In the genomic region with DNA sequence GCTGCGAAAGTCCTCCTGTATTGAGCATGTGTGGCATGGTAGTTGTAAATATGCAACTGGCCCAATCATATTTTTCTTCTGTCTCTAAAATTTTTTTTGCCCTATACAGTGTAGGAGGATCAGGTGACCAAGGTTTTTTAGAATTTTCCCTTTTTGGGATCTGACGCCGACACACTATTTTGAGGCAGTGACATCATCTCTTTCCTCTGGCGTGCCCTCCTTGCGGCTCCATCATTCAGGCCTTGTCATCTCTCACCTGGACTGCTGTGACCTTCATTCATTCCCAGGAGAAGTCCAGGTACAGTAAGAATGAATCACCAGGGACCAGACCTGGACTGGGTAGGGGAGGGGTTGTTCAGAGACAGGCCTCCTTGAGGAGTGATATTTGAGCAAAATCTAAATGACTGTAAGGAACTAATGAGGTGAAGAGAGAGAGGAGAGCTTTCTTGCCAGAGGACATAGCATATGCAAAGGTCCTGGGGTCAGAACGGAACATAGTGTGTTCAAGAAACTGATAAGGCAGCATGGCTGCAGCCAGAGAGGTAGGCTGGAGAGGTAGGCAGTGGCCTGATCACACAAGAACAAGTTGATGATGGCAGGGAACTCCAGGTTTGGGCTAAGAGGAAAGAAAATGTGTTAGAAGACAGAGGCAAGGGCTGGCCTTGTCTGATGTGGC, we compare ENCODE assay signal across 14 cellular contexts. TPM values are rescaled to one million over a fixed set of nuclear protein-coding genes. Genes with fewer than 3 reads are reported as not detected.
DNase-seq lines count a peak whose midpoint lies in the region; ATAC-seq and TF ChIP-seq lines count a peak whose summit lies in the region.
"Had no signal": no experiment of that assay in that cellular context is flagged by ENCODE, and none has a peak within 500 bp of the region (broad histone marks: within the 10 kb centered on the region; RNA-seq: fewer than 3 reads in every experiment).

No MANE protein-coding gene starts in this region.

- no peak overlapping the region for H4K8ac ChIP-seq in IMR-90 (ENCODE audit: low read depth in 2 of 2, low read length in 2 of 2)

- no peaks in the 10 kb centered on the region for H3K36me3 Mint-ChIP-seq in CD8-positive, alpha-beta memory T cell
- H3K36me3 Mint-ChIP-seq: CD14-positive monocyte; CD8-positive, alpha-beta T cell; IgD-negative memory B cell had no signal

- H2AK9ac ChIP-seq in IMR-90 (replicated peaks; ENCODE audit: low read depth, low read length, poor library complexity) = no peak overlapping the region

- H2BK120ac ChIP-seq in IMR-90 (ENCODE audit: low read depth, low read length) = no peak overlapping the region

- no peaks in the 10 kb centered on the region for H3F3A ChIP-seq in GM23248 (ENCODE audit: insufficient read depth)

- H4K20me1 ChIP-seq in IMR-90 (ENCODE audit: insufficient read depth, low read length) = peaks cover 5% of the 10 kb centered on the region; the same call in 1 of the 2 replicates
- H4K20me1 ChIP-seq in GM23248 (ENCODE audit: insufficient read depth) = no peaks in the 10 kb centered on the region

- 50% methylated on average over 1 of the region's 6 CpGs; no CpG with 5 or more reads in 1 of the 2 experiments for whole genome bisulfite sequencing in IMR-90 (ENCODE audit: extremely low coverage in 2 of 2, insufficient read length in 1 of 2), 2 experiments
- 95 to 99% methylated on average over 6 of the region's 6 CpGs for WGBS in GM23248 (ENCODE audit: low coverage in 1 of 2, low lambda C conversion rate in 2 of 2, missing lambda C conversion rate in 2 of 2), 2 experiments

- peak overlapping the region; percentile 20; the same call in 1 of the 2 replicates for H2AK5ac ChIP-seq in IMR-90 (ENCODE audit: low read depth, low read length)

- no peak for TF ChIP-seq CTCF in IMR-90 (conservative IDR thresholded peaks at IDR 0.05; ENCODE audit: low read depth, low read length)

- no peak overlapping the region for H3K14ac ChIP-seq in IMR-90 (replicated peaks; ENCODE audit: low read depth, low read length)

- no peaks in the 10 kb centered on the region for H3K27me3 ChIP-seq in IMR-90 (ENCODE audit: control insufficient read depth, insufficient read depth, low read length)
- H3K27me3 ChIP-seq in GM23248 (replicated peaks; ENCODE audit: insufficient read depth) = no peaks in the 10 kb centered on the region
- H3K27me3 ChIP-seq in CD8-positive, alpha-beta memory T cell (ENCODE audit: insufficient read depth, low read length, poor library complexity, severe bottlenecking) = no peaks in the 10 kb centered on the region

- H4K5ac ChIP-seq in IMR-90 (ENCODE audit: low read depth, low read length) = no peak overlapping the region

- no TSS peak for BruUV-seq in IMR-90 (replicated peaks; lab: Mats Ljungman, UMichigan)

- no peak overlapping the region for H2BK15ac ChIP-seq in IMR-90 (ENCODE audit: low read depth, low read length)

- H3K9me3 ChIP-seq in IMR-90 (ENCODE audit: control insufficient read depth, insufficient read depth, low read length) = no peaks in the 10 kb centered on the region
- H3K9me3 ChIP-seq in GM23248 (ENCODE audit: low read depth) = no peaks in the 10 kb centered on the region
- no peaks in the 10 kb centered on the region for H3K9me3 ChIP-seq in CD8-positive, alpha-beta memory T cell (ENCODE audit: low read length)
- H3K9me3 ChIP-seq: Caco-2 had no signal

- H3K79me2 ChIP-seq in GM23248 (ENCODE audit: insufficient read depth) = no peaks in the 10 kb centered on the region

- H2BK20ac ChIP-seq in IMR-90 (ENCODE audit: low read depth, low read length) = no peak overlapping the region

- peaks cover 4% of the 10 kb centered on the region; the same call in 1 of the 2 replicates for H3K4me1 ChIP-seq in IMR-90 (ENCODE audit: control insufficient read depth, insufficient read depth, low read length)
- no peaks in the 10 kb centered on the region for H3K4me1 ChIP-seq in GM23248 (ENCODE audit: insufficient read depth)
- H3K4me1 ChIP-seq in CD8-positive, alpha-beta memory T cell (ENCODE audit: insufficient read depth, low read length) = no peaks in the 10 kb centered on the region
- H3K4me1 ChIP-seq: Caco-2 had no signal

- no peak for TF ChIP-seq RAD21 in IMR-90 (IDR thresholded peaks at IDR 0.05; ENCODE audit: low read length)

- H3K36me3 ChIP-seq in IMR-90 (ENCODE audit: control insufficient read depth, insufficient read depth, low read length) (0 out of 2 replicates have a peak, but pooled peaks cover 2% of the 10 kb centered on the region), GM23248 (ENCODE audit: low read depth) (no peaks in the 10 kb centered on the region)
- H3K36me3 ChIP-seq in CD8-positive, alpha-beta memory T cell (ENCODE audit: insufficient read depth, low read length) = no peaks in the 10 kb centered on the region

- no peak for ATAC-seq in IMR-90 (ENCODE audit: low read depth)
- ATAC-seq: CD8-positive, alpha-beta T cell had no signal

- H2BK5ac ChIP-seq in IMR-90 (ENCODE audit: low read depth, low read length, poor library complexity, severe bottlenecking) = no peak overlapping the region

- H3K79me1 ChIP-seq in IMR-90 (ENCODE audit: low read depth in 1 of 2, low read length in 2 of 2) = peaks cover 23 to 48% of the 10 kb centered on the region in 2 experiments

- no peak overlapping the region for H3K4ac ChIP-seq in IMR-90 (ENCODE audit: low read depth, low read length)

- H3K4me1 Mint-ChIP-seq in CD8-positive, alpha-beta memory T cell = no peaks in the 10 kb centered on the region
- H3K4me1 Mint-ChIP-seq: CD14-positive monocyte, IgD-negative memory B cell had no signal

- H3K23ac ChIP-seq in IMR-90 (ENCODE audit: low read depth, low read length) = no peak overlapping the region

- no peaks in the 10 kb centered on the region for H3K9me3 Mint-ChIP-seq in CD8-positive, alpha-beta memory T cell
- H3K9me3 Mint-ChIP-seq: CD14-positive monocyte; CD8-positive, alpha-beta T cell; IgD-negative memory B cell had no signal

- H3K9ac ChIP-seq in IMR-90 (ENCODE audit: low read depth, low read length) (no peak overlapping the region), GM23248 (no peak overlapping the region)

- dilution Hi-C loops in IMR-90 (cut with HindIII; ENCODE audit: low sequenced_read_pairs, unreplicated experiment) = no loop called here

- intact Hi-C loops in IMR-90 (cut with micrococcal nuclease) = no loop called here

- no peak overlapping the region for H3K56ac ChIP-seq in IMR-90 (ENCODE audit: extremely low read depth, insufficient read depth, low read length)

- no peak overlapping the region for H3K27ac ChIP-seq in IMR-90 (ENCODE audit: insufficient read depth, low read length)
- H3K27ac ChIP-seq in caudate nucleus (ENCODE audit: low read depth, low read length) = peak overlapping the region; percentile 84
- H3K27ac ChIP-seq in temporal lobe (ENCODE audit: low read depth, low read length) = peak overlapping the region; percentile 84
- H3K27ac ChIP-seq in GM23248 = no peak overlapping the region
- no peak overlapping the region for H3K27ac ChIP-seq in CD8-positive, alpha-beta memory T cell (ENCODE audit: low read depth, low read length)

- peaks cover 4 to 29% of the 10 kb centered on the region in 2 donors for H3K27me3 Mint-ChIP-seq in CD8-positive, alpha-beta memory T cell

- H3K4me3 Mint-ChIP-seq in CD8-positive, alpha-beta memory T cell = no peak overlapping the region
- H3K4me3 Mint-ChIP-seq: CD14-positive monocyte; CD8-positive, alpha-beta T cell; IgD-negative memory B cell had no signal

- H3K4me2 ChIP-seq in IMR-90 (ENCODE audit: low read depth, low read length) (no peak overlapping the region), GM23248 (ENCODE audit: unreplicated experiment) (no peak overlapping the region)

- H3K4me3 ChIP-seq in IMR-90 (ENCODE audit: insufficient read depth, low read depth, low read length) (no peak overlapping the region), GM23248 (no peak overlapping the region)
- no peak overlapping the region for H3K4me3 ChIP-seq in CD8-positive, alpha-beta memory T cell (ENCODE audit: low read length)

- CTCF ChIA-PET in IMR-90 (lab: Yijun Ruan, JAX) = interaction anchor here (1.4 kb wide), 1 partner anchor 13 kb away, joined by 3 read pairs; no protein-coding TSS in a partner anchor
- CTCF ChIA-PET in CD8-positive, alpha-beta memory T cell (lab: Charles Lee) = no interaction called here

- DNase-seq in IMR-90 (no peak), caudate nucleus (lab: John Stamatoyannopoulos, UW) (peak in 23 of 61 donors; percentile 16 to 85 (median 35)), kidney tubule cell (ENCODE audit: low spot score) (peak; percentile 54), GM23248 (no peak), GDM1 (lab: John Stamatoyannopoulos, UW) (no peak)
- no peak for DNase-seq in CD8-positive, alpha-beta memory T cell
- DNase-seq: Caco-2; CD8-positive, alpha-beta T cell; DND-41; GF-D8; HCEC 1CT had no signal

- TF ChIP-seq POLR2A in IMR-90 (IDR thresholded peaks at IDR 0.05; ENCODE audit: low read depth, low read length) = no peak

- in situ Hi-C loops in IMR-90 (cut with MboI; ENCODE audit: low sequenced_read_pairs) = no loop called here
- in situ Hi-C loops in GM23248 (cut with MboI) = no loop called here

- no peak overlapping the region for H4K91ac ChIP-seq in IMR-90 (ENCODE audit: insufficient read depth, low read depth, low read length)

- no peak overlapping the region for H3K27ac Mint-ChIP-seq in CD8-positive, alpha-beta memory T cell
- H3K27ac Mint-ChIP-seq: CD14-positive monocyte; CD8-positive, alpha-beta T cell; IgD-negative memory B cell had no signal

- peaks cover 22% of the 10 kb centered on the region for H3K9me1 ChIP-seq in IMR-90 (ENCODE audit: insufficient read depth, low read length)

- POLR2A ChIA-PET in IMR-90 (lab: Charles Lee; ENCODE audit: unreplicated experiment) = interaction anchor here (0.6 kb wide), 1 partner anchor 269 kb away, joined by 4 read pairs; no protein-coding TSS in a partner anchor
- POLR2A ChIA-PET in CD8-positive, alpha-beta memory T cell (lab: Charles Lee) = no interaction called here

- H2AFZ ChIP-seq in IMR-90 (replicated peaks; ENCODE audit: low read length, poor library complexity) (no peak overlapping the region), GM23248 (no peak overlapping the region)

- H3K18ac ChIP-seq in IMR-90 (ENCODE audit: low read depth, low read length) = no peak overlapping the region

- no peaks in the 10 kb centered on the region for H3K9me2 ChIP-seq in GM23248 (ENCODE audit: insufficient read depth)

RNA-seq across cellular contexts. Expression of a gene that starts 38.7 kb away (rescaled TPM):
- total RNA-seq in IMR-90 (2012; rRNA removed) (14.7 and 19.0 TPM in 2 replicates), temporal lobe (72.8 TPM)
- polyA plus RNA-seq in IMR-90 (2012; rRNA removed) (16.7 and 18.2 TPM in 2 replicates), GM23248 (2016; fragmentation: Nextera tagmentation; extraction: Ambion mirVana) (9.3 and 11.9 TPM in 2 replicates)
- polyA plus RNA-seq in IMR-90 (2012; cell fraction: cytosol; rRNA removed) = 12.1 and 13.1 TPM in 2 replicates
- 18.3 and 31.1 TPM in 2 replicates for polyA plus RNA-seq in IMR-90 (2012; cell fraction: nucleus; rRNA removed; ENCODE audit: low replicate concordance)
- total RNA-seq in GM23248 (2014; rRNA removed; shearing (Covaris generic)) = 23.5 and 31.5 TPM in 2 replicates
- under 1 TPM; 0.11 to 0.13 TPM for total RNA-seq in CD8-positive, alpha-beta memory T cell
- polyA plus RNA-seq in CD8-positive, alpha-beta memory T cell = not detected
- total RNA-seq: CD8-positive, alpha-beta T cell had no signal
- polyA plus RNA-seq: CD14-positive monocyte, IgD-negative memory B cell had no signal

Comparison
In these comparisons a context has a peak if more than half of its experiments do, and no peak if none do; other contexts are left out.
1. H3K27ac ChIP-seq: peak in caudate nucleus (single experiment) and temporal lobe (single experiment); none in IMR-90 (single experiment), GM23248 (single experiment) and CD8-positive, alpha-beta memory T cell (single experiment).
2. RNA of a gene that starts 38.7 kb away (total RNA-seq): 72.8 TPM in temporal lobe (single experiment), 23.5 to 31.5 TPM in GM23248 and 14.7 to 19.0 TPM in IMR-90; 0.11 to 0.13 TPM in CD8-positive, alpha-beta memory T cell; every median in the first group is over 10 times any median in the second.